ENCODE assay signal across 1 cellular context in the genomic region with DNA sequence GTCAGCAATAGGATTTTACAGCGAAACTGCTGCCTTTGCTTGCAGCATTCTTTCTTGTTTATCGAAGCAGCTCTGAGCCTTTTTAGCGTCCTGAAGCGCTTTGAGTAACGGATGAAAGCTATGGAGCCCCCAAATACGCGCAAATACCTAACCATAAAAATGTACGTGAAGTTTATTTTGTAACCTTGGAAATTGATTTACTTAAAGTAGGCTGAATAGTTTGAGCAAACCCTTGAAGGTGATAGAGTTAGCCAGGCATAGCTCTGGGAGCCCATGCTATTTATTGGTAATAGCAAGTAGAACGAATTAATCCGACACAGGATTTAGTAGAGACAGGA.
TF ChIP-seq lines count a peak whose summit lies in the region.

No MANE protein-coding gene starts in this region.

TF ChIP-seq in WTC11, 78 proteins besides CTCF, POLR2A, EP300 and RAD21 (continued from another document):
- TF ChIP-seq, protein P1, sequence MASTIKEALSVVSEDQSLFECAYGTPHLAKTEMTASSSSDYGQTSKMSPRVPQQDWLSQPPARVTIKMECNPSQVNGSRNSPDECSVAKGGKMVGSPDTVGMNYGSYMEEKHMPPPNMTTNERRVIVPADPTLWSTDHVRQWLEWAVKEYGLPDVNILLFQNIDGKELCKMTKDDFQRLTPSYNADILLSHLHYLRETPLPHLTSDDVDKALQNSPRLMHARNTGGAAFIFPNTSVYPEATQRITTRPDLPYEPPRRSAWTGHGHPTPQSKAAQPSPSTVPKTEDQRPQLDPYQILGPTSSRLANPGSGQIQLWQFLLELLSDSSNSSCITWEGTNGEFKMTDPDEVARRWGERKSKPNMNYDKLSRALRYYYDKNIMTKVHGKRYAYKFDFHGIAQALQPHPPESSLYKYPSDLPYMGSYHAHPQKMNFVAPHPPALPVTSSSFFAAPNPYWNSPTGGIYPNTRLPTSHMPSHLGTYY (CRISPR knock-in tag; IDR thresholded peaks at IDR 0.05), result no peak
- TF ChIP-seq RELA (CRISPR knock-in tag; IDR thresholded peaks at IDR 0.05; ENCODE audit: borderline replicate concordance), result no peak
- TF ChIP-seq ZNF416 (CRISPR knock-in tag; IDR thresholded peaks at IDR 0.05), result no peak
- TF ChIP-seq ZNF512 (CRISPR knock-in tag; IDR thresholded peaks at IDR 0.05; ENCODE audit: borderline replicate concordance), result no peak
- no peak for TF ChIP-seq ZMAT4 (CRISPR knock-in tag; IDR thresholded peaks at IDR 0.05)
- no peak for TF ChIP-seq ZNF317 (CRISPR knock-in tag; IDR thresholded peaks at IDR 0.05; ENCODE audit: borderline replicate concordance, low read depth)
- TF ChIP-seq, protein P2, sequence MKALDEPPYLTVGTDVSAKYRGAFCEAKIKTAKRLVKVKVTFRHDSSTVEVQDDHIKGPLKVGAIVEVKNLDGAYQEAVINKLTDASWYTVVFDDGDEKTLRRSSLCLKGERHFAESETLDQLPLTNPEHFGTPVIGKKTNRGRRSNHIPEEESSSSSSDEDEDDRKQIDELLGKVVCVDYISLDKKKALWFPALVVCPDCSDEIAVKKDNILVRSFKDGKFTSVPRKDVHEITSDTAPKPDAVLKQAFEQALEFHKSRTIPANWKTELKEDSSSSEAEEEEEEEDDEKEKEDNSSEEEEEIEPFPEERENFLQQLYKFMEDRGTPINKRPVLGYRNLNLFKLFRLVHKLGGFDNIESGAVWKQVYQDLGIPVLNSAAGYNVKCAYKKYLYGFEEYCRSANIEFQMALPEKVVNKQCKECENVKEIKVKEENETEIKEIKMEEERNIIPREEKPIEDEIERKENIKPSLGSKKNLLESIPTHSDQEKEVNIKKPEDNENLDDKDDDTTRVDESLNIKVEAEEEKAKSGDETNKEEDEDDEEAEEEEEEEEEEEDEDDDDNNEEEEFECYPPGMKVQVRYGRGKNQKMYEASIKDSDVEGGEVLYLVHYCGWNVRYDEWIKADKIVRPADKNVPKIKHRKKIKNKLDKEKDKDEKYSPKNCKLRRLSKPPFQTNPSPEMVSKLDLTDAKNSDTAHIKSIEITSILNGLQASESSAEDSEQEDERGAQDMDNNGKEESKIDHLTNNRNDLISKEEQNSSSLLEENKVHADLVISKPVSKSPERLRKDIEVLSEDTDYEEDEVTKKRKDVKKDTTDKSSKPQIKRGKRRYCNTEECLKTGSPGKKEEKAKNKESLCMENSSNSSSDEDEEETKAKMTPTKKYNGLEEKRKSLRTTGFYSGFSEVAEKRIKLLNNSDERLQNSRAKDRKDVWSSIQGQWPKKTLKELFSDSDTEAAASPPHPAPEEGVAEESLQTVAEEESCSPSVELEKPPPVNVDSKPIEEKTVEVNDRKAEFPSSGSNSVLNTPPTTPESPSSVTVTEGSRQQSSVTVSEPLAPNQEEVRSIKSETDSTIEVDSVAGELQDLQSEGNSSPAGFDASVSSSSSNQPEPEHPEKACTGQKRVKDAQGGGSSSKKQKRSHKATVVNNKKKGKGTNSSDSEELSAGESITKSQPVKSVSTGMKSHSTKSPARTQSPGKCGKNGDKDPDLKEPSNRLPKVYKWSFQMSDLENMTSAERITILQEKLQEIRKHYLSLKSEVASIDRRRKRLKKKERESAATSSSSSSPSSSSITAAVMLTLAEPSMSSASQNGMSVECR (CRISPR knock-in tag; IDR thresholded peaks at IDR 0.05; ENCODE audit: borderline replicate concordance), result no peak
